ENCODE assay signal across 8 cellular contexts in the genomic region with DNA sequence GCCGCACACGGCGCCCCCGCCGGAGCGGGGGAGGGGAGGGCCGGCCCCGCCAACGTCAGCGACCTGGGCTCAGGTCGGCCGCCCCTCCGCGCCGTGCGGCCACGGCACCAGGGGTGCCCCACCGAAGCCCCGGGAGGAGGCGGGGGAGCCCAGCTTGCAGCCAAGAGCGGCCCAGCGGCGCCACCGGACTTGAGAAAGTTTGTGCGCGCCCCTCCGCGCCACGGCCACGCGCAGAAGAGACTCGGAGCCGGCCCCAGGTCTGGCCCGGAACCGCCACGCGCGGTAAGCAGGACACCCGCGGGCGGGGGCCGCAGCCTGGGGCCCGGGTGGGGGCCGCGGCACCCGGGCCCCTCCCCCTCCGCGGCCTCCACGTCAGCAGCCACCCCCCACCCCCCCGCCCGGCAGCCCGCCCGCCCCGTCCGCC. TPM values are rescaled to one million over a fixed set of nuclear protein-coding genes. Genes with fewer than 3 reads are reported as not detected.
A peak's percentile ranks its signal among the peaks of the same experiment; 100 is the strongest.
DNase-seq lines count a peak whose midpoint lies in the region; ATAC-seq and TF ChIP-seq lines count a peak whose summit lies in the region.

No MANE protein-coding gene starts in this region.

- peak; percentile 46 for ATAC-seq in GM18909 (IDR thresholded peaks at IDR 0.05; ENCODE audit: poor library complexity, unreplicated experiment)
- ATAC-seq in HG03354 (IDR thresholded peaks at IDR 0.05; ENCODE audit: poor library complexity, severe bottlenecking, unreplicated experiment), result peak; percentile 45
- peak; percentile 57 for ATAC-seq in activated CD8-positive, alpha-beta T cell treated with anti-CD3 and anti-CD28 coated beads for 36 hours
- ATAC-seq in foreskin keratinocyte, result peak; percentile 25

- no peaks in the 10 kb centered on the region for H3K27me3 ChIP-seq in A673 (replicated peaks; ENCODE audit: insufficient read depth, low read depth, low read length, poor library complexity)
- H3K27me3 ChIP-seq in foreskin keratinocyte, result no peaks in the 10 kb centered on the region
- H3K27me3 ChIP-seq in ovary, result no peaks in the 10 kb centered on the region

- H3K4me3 ChIP-seq in A673 (ENCODE audit: low read depth, low read length, poor library complexity, severe bottlenecking) (peak overlapping the region; percentile 89), ovary (peak overlapping the region; percentile 78)

- peak overlapping the region; percentile 85 for H3K4me3 Mint-ChIP-seq in activated CD8-positive, alpha-beta T cell treated with anti-CD3 and anti-CD28 coated beads for 36 hours

- peak; percentile 45 for DNase-seq in A673 (ENCODE audit: low spot score)
- DNase-seq in activated CD8-positive, alpha-beta T cell treated with anti-CD3 and anti-CD28 coated beads for 36 hours, result peak; percentile 22
- DNase-seq in foreskin keratinocyte, result no peak
- peak; percentile 44 to 72 (median 62) for DNase-seq in ovary
- no peak for DNase-seq in effector CD8-positive, alpha-beta T cell (lab: John Stamatoyannopoulos, UW)
- no peak for DNase-seq in NCI-H187 (lab: John Stamatoyannopoulos, UW)

- TF ChIP-seq POLR2A in ovary (IDR thresholded peaks at IDR 0.05), result no peak

- H3K9me3 Mint-ChIP-seq in activated CD8-positive, alpha-beta T cell treated with anti-CD3 and anti-CD28 coated beads for 36 hours, result peaks cover 4% of the 10 kb centered on the region

- peaks cover 19% of the 10 kb centered on the region for H3K36me3 ChIP-seq in A673 (ENCODE audit: insufficient read depth, low read length, poor library complexity, severe bottlenecking)
- no peaks in the 10 kb centered on the region for H3K36me3 ChIP-seq in ovary

- intact Hi-C loops in A673 (cut with micrococcal nuclease; ENCODE audit: unreplicated experiment) (no loop called here), ovary (cut with DNase I) (no loop called here)
- intact Hi-C loops in activated CD8-positive, alpha-beta T cell treated with anti-CD3 and anti-CD28 coated beads for 36 hours (cut with micrococcal nuclease), result no loop called here

- TF ChIP-seq CTCF in A673 (conservative IDR thresholded peaks at IDR 0.05; ENCODE audit: low read depth, low read length) (no peak), foreskin keratinocyte (conservative IDR thresholded peaks at IDR 0.05) (no peak), ovary (IDR thresholded peaks at IDR 0.05) (no peak)
- TF ChIP-seq CTCF in activated CD8-positive, alpha-beta T cell treated with anti-CD3 and anti-CD28 coated beads for 36 hours (IDR thresholded peaks at IDR 0.05), result no peak

- H3K36me3 Mint-ChIP-seq in activated CD8-positive, alpha-beta T cell treated with anti-CD3 and anti-CD28 coated beads for 36 hours (ENCODE audit: low read depth), result peaks cover 16% of the 10 kb centered on the region

- POLR2A ChIA-PET in A673 (lab: Charles Lee; ENCODE audit: low non-redundant PET), result no interaction called here
- POLR2A ChIA-PET in activated CD8-positive, alpha-beta T cell treated with anti-CD3 and anti-CD28 coated beads for 36 hours (lab: Charles Lee), result interaction anchor here (0.6 to 1.0 kb wide), 3 partner anchors 13 to 43 kb away, joined by 3 read pairs; partner anchors contain the start of genes HDLBP and SEPTIN2

- no peaks in the 10 kb centered on the region for H3K27me3 Mint-ChIP-seq in activated CD8-positive, alpha-beta T cell treated with anti-CD3 and anti-CD28 coated beads for 36 hours

- peaks cover 52% of the 10 kb centered on the region for H3K4me1 Mint-ChIP-seq in activated CD8-positive, alpha-beta T cell treated with anti-CD3 and anti-CD28 coated beads for 36 hours (ENCODE audit: low read depth)

- no peak for TF ChIP-seq EP300 in ovary (IDR thresholded peaks at IDR 0.05)

- 0 to 1% methylated on average over 6 to 55 of the region's 55 CpGs; no CpG with 5 or more reads in 1 of the 3 donors for WGBS in ovary, 3 donors

- H3K27ac ChIP-seq in A673 (ENCODE audit: low read depth, low read length, poor library complexity, severe bottlenecking) (peak overlapping the region; percentile 89), foreskin keratinocyte (peak overlapping the region; percentile 78), ovary (peak overlapping the region; percentile 83 to 89)

- no peak overlapping the region for H3K27ac Mint-ChIP-seq in activated CD8-positive, alpha-beta T cell treated with anti-CD3 and anti-CD28 coated beads for 36 hours

- no TSS peak for BruUV-seq in A673 (replicated peaks; lab: Mats Ljungman, UMichigan)

- peaks cover 11% of the 10 kb centered on the region for H3K4me1 ChIP-seq in A673 (ENCODE audit: insufficient read depth, low read length, poor library complexity, severe bottlenecking)
- H3K4me1 ChIP-seq in foreskin keratinocyte, result peaks cover 18% of the 10 kb centered on the region
- peaks cover 7% of the 10 kb centered on the region for H3K4me1 ChIP-seq in ovary (ENCODE audit: insufficient read depth)

- H3K9me3 ChIP-seq in A673 (ENCODE audit: low read depth, low read length, poor library complexity, severe bottlenecking) (peaks cover 4% of the 10 kb centered on the region), ovary (no peaks in the 10 kb centered on the region)

- CTCF ChIA-PET in A673 (lab: Charles Lee), result no interaction called here
- CTCF ChIA-PET in activated CD8-positive, alpha-beta T cell treated with anti-CD3 and anti-CD28 coated beads for 36 hours (lab: Charles Lee), result no interaction called here

RNA-seq across cellular contexts. Expression of gene HDLBP, which starts 43.2 kb away (rescaled TPM):
- total RNA-seq in A673 (2021) (510 and 581 TPM in 2 replicates), foreskin keratinocyte (521 and 562 TPM in 2 replicates), ovary (100 to 1,000 TPM; 158 to 424 (median 359) TPM)
- 100 to 1,000 TPM; 259 to 266 TPM for total RNA-seq in activated CD8-positive, alpha-beta T cell treated with anti-CD3 and anti-CD28 coated beads for 36 hours
- polyA plus RNA-seq in foreskin keratinocyte (411 and 420 TPM in 2 replicates), ovary (100 to 1,000 TPM; 145 to 616 TPM)

RNA-seq across cellular contexts. Expression of gene SEPTIN2, which starts 43.4 kb away (rescaled TPM):
- total RNA-seq in A673 (2021) (342 and 360 TPM in 2 replicates), foreskin keratinocyte (257 and 274 TPM in 2 replicates), ovary (100 to 1,000 TPM; 185 to 394 (median 328) TPM)
- 100 to 1,000 TPM; 210 to 211 TPM for total RNA-seq in activated CD8-positive, alpha-beta T cell treated with anti-CD3 and anti-CD28 coated beads for 36 hours
- polyA plus RNA-seq in foreskin keratinocyte (110 and 131 TPM in 2 replicates), ovary (100 to 1,000 TPM; 184 to 403 TPM)

Comparison
In these comparisons a context has a peak if more than half of its experiments do, and no peak if none do; other contexts are left out.
1. DNase-seq: peak in A673 (single experiment), activated CD8-positive, alpha-beta T cell treated with anti-CD3 and anti-CD28 coated beads for 36 hours (single experiment) and ovary (5 of 5); none in foreskin keratinocyte (0 of 2), effector CD8-positive, alpha-beta T cell (single experiment) and NCI-H187 (0 of 2).
2. Peak in every context shown above with its lines, with median percentiles within 50 percentile points of each other: H3K27ac ChIP-seq and ATAC-seq.